ENCODE assay signal across 8 cellular contexts in genomic region chr18:34978953-34979608, GRCh38.
A peak's percentile ranks its signal among the peaks of the same experiment; 100 is the strongest.
DNase-seq lines count a peak whose midpoint lies in the region; ATAC-seq, FAIRE-seq and TF ChIP-seq lines count a peak whose summit lies in the region.

No MANE protein-coding gene starts in this region.

- FAIRE-seq in A204.1 (lab: Jason Lieb, UNC): peak; percentile 99

- TF ChIP-seq CTCF in LNCaP clone FGC (IDR thresholded peaks at IDR 0.05; ENCODE audit: control insufficient read depth, extremely low read depth, insufficient read depth) (no peak), neural crest cell (conservative IDR thresholded peaks at IDR 0.05) (no peak)

- peak overlapping the region; percentile 4 for H3K27ac Mint-ChIP-seq in neural crest cell (ENCODE audit: unreplicated experiment)
- H3K27ac Mint-ChIP-seq in stimulated activated naive CD8-positive, alpha-beta T cell treated with anti-CD3 and anti-CD28 coated beads, Interleukin-15, Interleukin-2, amounts not matched to agents 100 ng/mL and 50 ng/mL, for 24 hours: peak overlapping the region; percentile 64

- peak; percentile 31 for ATAC-seq in GM18867 (IDR thresholded peaks at IDR 0.05; ENCODE audit: unreplicated experiment)

- H3K4me3 ChIP-seq in LNCaP clone FGC (ENCODE audit: low read depth, low read length): peak overlapping the region; percentile 62

- H3K4me3 Mint-ChIP-seq in neural crest cell: peak overlapping the region; percentile 94
- H3K4me3 Mint-ChIP-seq in stimulated activated naive CD8-positive, alpha-beta T cell treated with anti-CD3 and anti-CD28 coated beads, Interleukin-15, Interleukin-2, amounts not matched to agents 100 ng/mL and 50 ng/mL, for 24 hours: peak overlapping the region; percentile 79

- no peaks in the 10 kb centered on the region for H3K36me3 Mint-ChIP-seq in neural crest cell (ENCODE audit: low read depth)
- H3K36me3 Mint-ChIP-seq in stimulated activated naive CD8-positive, alpha-beta T cell treated with anti-CD3 and anti-CD28 coated beads, Interleukin-15, Interleukin-2, amounts not matched to agents 100 ng/mL and 50 ng/mL, for 24 hours (ENCODE audit: low read depth): no peaks in the 10 kb centered on the region

- DNase-seq in LNCaP clone FGC (ENCODE audit: low read depth) (peak; percentile 76), SIG-M5 (lab: John Stamatoyannopoulos, UW) (peak; percentile 44), foreskin melanocyte (peak; percentile 90), neural crest cell (ENCODE audit: low read depth, low spot score) (peak; percentile 15)
- peak in 3 of 4 experiments; percentile 7 to 34 (median 32) for DNase-seq in activated naive CD4-positive, alpha-beta T cell (lab: John Stamatoyannopoulos, UW)

- H3K4me1 Mint-ChIP-seq in neural crest cell: peaks cover 28% of the 10 kb centered on the region
- peaks cover 36% of the 10 kb centered on the region for H3K4me1 Mint-ChIP-seq in stimulated activated naive CD8-positive, alpha-beta T cell treated with anti-CD3 and anti-CD28 coated beads, Interleukin-15, Interleukin-2, amounts not matched to agents 100 ng/mL and 50 ng/mL, for 24 hours (ENCODE audit: low read depth)

- H3K27me3 Mint-ChIP-seq in neural crest cell (ENCODE audit: low read depth): peaks cover 50% of the 10 kb centered on the region
- H3K27me3 Mint-ChIP-seq in stimulated activated naive CD8-positive, alpha-beta T cell treated with anti-CD3 and anti-CD28 coated beads, Interleukin-15, Interleukin-2, amounts not matched to agents 100 ng/mL and 50 ng/mL, for 24 hours: peaks cover 21% of the 10 kb centered on the region

- no peaks in the 10 kb centered on the region for H3K9me3 Mint-ChIP-seq in neural crest cell
- H3K9me3 Mint-ChIP-seq in stimulated activated naive CD8-positive, alpha-beta T cell treated with anti-CD3 and anti-CD28 coated beads, Interleukin-15, Interleukin-2, amounts not matched to agents 100 ng/mL and 50 ng/mL, for 24 hours: no peaks in the 10 kb centered on the region

Comparison
In these comparisons a context has a peak if more than half of its experiments do, and no peak if none do; other contexts are left out.
1. Peak in every context shown above with its lines: DNase-seq, ATAC-seq and H3K4me3 ChIP-seq.
2. DNase-seq: peak in every context shown above with its lines; median percentile 90 in foreskin melanocyte; 76 in LNCaP clone FGC; 44 in SIG-M5; 32 in activated naive CD4-positive, alpha-beta T cell; 15 in neural crest cell.